In the genomic region with DNA sequence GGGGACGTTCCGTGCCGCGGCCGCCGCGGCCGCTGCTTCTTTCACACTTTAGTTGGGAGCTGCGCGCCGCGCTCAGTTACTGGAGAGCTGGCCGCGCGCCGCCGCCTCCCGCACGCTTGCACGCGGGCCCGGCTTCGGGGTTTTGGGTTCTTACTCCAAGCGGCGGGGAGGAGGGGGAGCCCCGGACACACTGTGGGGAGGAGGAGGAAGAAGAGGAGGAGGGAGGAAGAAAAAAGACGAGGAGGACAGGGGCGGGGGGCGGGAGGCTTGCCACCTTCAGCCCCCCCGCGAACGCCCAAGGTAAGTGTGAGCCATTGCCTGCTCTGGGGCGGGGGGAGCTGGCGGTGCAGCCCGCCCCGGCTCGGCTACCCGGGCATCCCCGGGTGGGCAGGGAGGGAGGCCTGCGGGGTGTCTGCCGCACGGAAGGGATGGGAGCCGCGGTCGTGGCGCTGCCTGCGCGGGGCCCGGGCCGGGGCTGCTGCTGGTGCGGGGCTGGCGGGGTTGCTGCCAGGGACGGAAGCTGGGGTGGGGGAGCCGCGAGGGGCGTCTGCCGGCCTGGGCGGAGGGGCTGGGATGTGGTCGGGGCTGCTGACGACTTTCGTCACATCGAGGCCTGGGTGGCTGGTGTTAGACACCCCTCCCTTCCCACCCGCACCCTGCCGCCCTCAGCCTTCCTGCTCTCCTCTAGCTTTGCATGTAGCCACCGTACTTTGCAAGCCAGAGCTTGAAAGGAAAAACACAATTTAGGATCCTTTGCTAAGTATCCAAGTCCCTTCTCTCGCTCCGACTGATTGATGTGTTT, we compare ENCODE assay signal across 8 cellular contexts. TPM values are rescaled to one million over a fixed set of nuclear protein-coding genes. Genes with fewer than 3 reads are reported as not detected.
A peak's percentile ranks its signal among the peaks of the same experiment; 100 is the strongest.
DNase-seq lines count a peak whose midpoint lies in the region; ATAC-seq and TF ChIP-seq lines count a peak whose summit lies in the region.

No MANE protein-coding gene starts in this region.

- H3K27me3 ChIP-seq in HL-60 (ENCODE audit: insufficient read depth, poor library complexity, severe bottlenecking), result peaks cover 64% of the 10 kb centered on the region
- no peaks in the 10 kb centered on the region for H3K27me3 ChIP-seq in effector memory CD4-positive, alpha-beta T cell (replicated peaks; ENCODE audit: control insufficient read depth, insufficient read depth, low read length, poor library complexity, severe bottlenecking)

- no peaks in the 10 kb centered on the region for H3K9me3 ChIP-seq in effector memory CD4-positive, alpha-beta T cell (ENCODE audit: control insufficient read depth, low read length)

- no peaks in the 10 kb centered on the region for H3K9me3 Mint-ChIP-seq in mesothelial cell of epicardium
- H3K9me3 Mint-ChIP-seq in stimulated activated naive CD8-positive, alpha-beta T cell treated with anti-CD3 and anti-CD28 coated beads, Interleukin-15, Interleukin-2, amounts not matched to agents 100 ng/mL and 50 ng/mL, for 24 hours, result no peaks in the 10 kb centered on the region

- DNase-seq in NCI-H2171 treated with DMSO at 0.1 percent for 48 hours (lab: John Stamatoyannopoulos, UW) (peak; percentile 64), NCI-H2171 (lab: John Stamatoyannopoulos, UW) (no peak), HL-60 (ENCODE audit: low read depth in 1 of 2, low spot score in 1 of 2) (no peak), mesothelial cell of epicardium (ENCODE audit: low spot score in 2 of 2, unreplicated experiment in 2 of 2) (peak; percentile 32 to 62)
- DNase-seq in activated CD4-positive, alpha-beta T cell treated with anti-CD3 and anti-CD28 coated beads, Interleukin-2, amount 50 U/mL, for 1 hour, result peak; percentile 6
- peak in 1 of 3 donors; percentile 4 for DNase-seq in effector memory CD4-positive, alpha-beta T cell

- H3K4me1 ChIP-seq in effector memory CD4-positive, alpha-beta T cell (ENCODE audit: control insufficient read depth, insufficient read depth, low read length, poor library complexity, severe bottlenecking), result peaks cover 14% of the 10 kb centered on the region

- peaks cover 48% of the 10 kb centered on the region for H3K4me1 Mint-ChIP-seq in mesothelial cell of epicardium
- peaks cover 20% of the 10 kb centered on the region for H3K4me1 Mint-ChIP-seq in stimulated activated naive CD8-positive, alpha-beta T cell treated with anti-CD3 and anti-CD28 coated beads, Interleukin-15, Interleukin-2, amounts not matched to agents 100 ng/mL and 50 ng/mL, for 24 hours (ENCODE audit: low read depth)

- peak overlapping the region; percentile 82 for H3K27ac Mint-ChIP-seq in mesothelial cell of epicardium
- peak overlapping the region; percentile 77 for H3K27ac Mint-ChIP-seq in stimulated activated naive CD8-positive, alpha-beta T cell treated with anti-CD3 and anti-CD28 coated beads, Interleukin-15, Interleukin-2, amounts not matched to agents 100 ng/mL and 50 ng/mL, for 24 hours

- H3K4me3 ChIP-seq in HL-60 (replicated peaks; ENCODE audit: insufficient read depth, low read length), result peak overlapping the region; percentile 67
- peak overlapping the region; percentile 65 for H3K4me3 ChIP-seq in effector memory CD4-positive, alpha-beta T cell (ENCODE audit: insufficient read depth, low read depth, low read length, poor library complexity, severe bottlenecking)

- no peak for TF ChIP-seq CTCF in HL-60 (IDR thresholded peaks at IDR 0.05; ENCODE audit: insufficient read depth, low read length)
- TF ChIP-seq CTCF in mesothelial cell of epicardium (IDR thresholded peaks at IDR 0.05; ENCODE audit: unreplicated experiment), result no peak

- no peak for ATAC-seq in HG02970 (IDR thresholded peaks at IDR 0.05; ENCODE audit: low FRiP score, unreplicated experiment)

- peak overlapping the region; percentile 76 for H3K4me3 Mint-ChIP-seq in mesothelial cell of epicardium
- H3K4me3 Mint-ChIP-seq in stimulated activated naive CD8-positive, alpha-beta T cell treated with anti-CD3 and anti-CD28 coated beads, Interleukin-15, Interleukin-2, amounts not matched to agents 100 ng/mL and 50 ng/mL, for 24 hours, result peak overlapping the region; percentile 86

- peaks cover 18% of the 10 kb centered on the region for H3K27me3 Mint-ChIP-seq in mesothelial cell of epicardium (ENCODE audit: low read depth)
- peaks cover 70% of the 10 kb centered on the region for H3K27me3 Mint-ChIP-seq in stimulated activated naive CD8-positive, alpha-beta T cell treated with anti-CD3 and anti-CD28 coated beads, Interleukin-15, Interleukin-2, amounts not matched to agents 100 ng/mL and 50 ng/mL, for 24 hours

- H3K36me3 ChIP-seq in effector memory CD4-positive, alpha-beta T cell (ENCODE audit: control insufficient read depth, insufficient read depth, low read length), result no peaks in the 10 kb centered on the region

- no peaks in the 10 kb centered on the region for H3K36me3 Mint-ChIP-seq in mesothelial cell of epicardium
- no peaks in the 10 kb centered on the region for H3K36me3 Mint-ChIP-seq in stimulated activated naive CD8-positive, alpha-beta T cell treated with anti-CD3 and anti-CD28 coated beads, Interleukin-15, Interleukin-2, amounts not matched to agents 100 ng/mL and 50 ng/mL, for 24 hours (ENCODE audit: low read depth)

- no peak overlapping the region for H3K27ac ChIP-seq in HL-60 (replicated peaks)
- no peak overlapping the region for H3K27ac ChIP-seq in effector memory CD4-positive, alpha-beta T cell (ENCODE audit: insufficient read depth, low read length, poor library complexity, severe bottlenecking)

RNA-seq across cellular contexts. Expression of a gene that starts 0.4 kb away (rescaled TPM):
- 33.1 to 34.7 TPM (median 34.3 TPM) in 3 replicates for total RNA-seq in mesothelial cell of epicardium

Comparison
In these comparisons a context has a peak if more than half of its experiments do, and no peak if none do; other contexts are left out.
1. DNase-seq: peak in NCI-H2171 treated with DMSO at 0.1 percent for 48 hours (single experiment), activated CD4-positive, alpha-beta T cell treated with anti-CD3 and anti-CD28 coated beads, Interleukin-2, amount 50 U/mL, for 1 hour (single experiment) and mesothelial cell of epicardium (2 of 2); none in NCI-H2171 (single experiment) and HL-60 (0 of 2).